ENCODE assay signal across 1 cellular context in the genomic region with DNA sequence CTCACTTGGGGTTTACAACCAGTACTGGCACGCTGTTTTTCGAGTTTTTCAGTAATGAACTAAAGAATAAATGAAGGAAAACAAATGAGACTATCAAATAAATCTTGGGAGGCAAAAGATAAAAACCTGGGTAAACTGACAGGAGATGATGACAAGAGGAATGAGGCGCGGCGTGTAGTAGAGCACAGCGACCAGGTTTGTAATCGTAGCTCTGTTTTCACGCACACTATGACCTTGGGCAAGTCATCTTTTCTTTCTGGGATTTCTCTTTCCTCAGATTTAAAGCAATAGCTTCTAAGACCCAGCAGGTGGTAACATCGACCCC.
TF ChIP-seq lines count a peak whose summit lies in the region.

No MANE protein-coding gene starts in this region.

TF ChIP-seq in SK-N-SH treated with all-trans-retinoic acid at 6 μM for 48 hours, 23 proteins besides CTCF, POLR2A, EP300 and RAD21 (continued from another document):
- TF ChIP-seq, protein P1, sequence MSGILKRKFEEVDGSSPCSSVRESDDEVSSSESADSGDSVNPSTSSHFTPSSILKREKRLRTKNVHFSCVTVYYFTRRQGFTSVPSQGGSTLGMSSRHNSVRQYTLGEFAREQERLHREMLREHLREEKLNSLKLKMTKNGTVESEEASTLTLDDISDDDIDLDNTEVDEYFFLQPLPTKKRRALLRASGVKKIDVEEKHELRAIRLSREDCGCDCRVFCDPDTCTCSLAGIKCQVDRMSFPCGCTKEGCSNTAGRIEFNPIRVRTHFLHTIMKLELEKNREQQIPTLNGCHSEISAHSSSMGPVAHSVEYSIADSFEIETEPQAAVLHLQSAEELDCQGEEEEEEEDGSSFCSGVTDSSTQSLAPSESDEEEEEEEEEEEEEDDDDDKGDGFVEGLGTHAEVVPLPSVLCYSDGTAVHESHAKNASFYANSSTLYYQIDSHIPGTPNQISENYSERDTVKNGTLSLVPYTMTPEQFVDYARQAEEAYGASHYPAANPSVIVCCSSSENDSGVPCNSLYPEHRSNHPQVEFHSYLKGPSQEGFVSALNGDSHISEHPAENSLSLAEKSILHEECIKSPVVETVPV (CRISPR knock-in tag; IDR thresholded peaks at IDR 0.05): no peak
- TF ChIP-seq TCF4 (CRISPR knock-in tag; IDR thresholded peaks at IDR 0.05; ENCODE audit: borderline replicate concordance): no peak
- TF ChIP-seq RARB (CRISPR knock-in tag; IDR thresholded peaks at IDR 0.05): no peak
- TF ChIP-seq ZNF70 (CRISPR knock-in tag; IDR thresholded peaks at IDR 0.05): no peak
- TF ChIP-seq, protein P2, sequence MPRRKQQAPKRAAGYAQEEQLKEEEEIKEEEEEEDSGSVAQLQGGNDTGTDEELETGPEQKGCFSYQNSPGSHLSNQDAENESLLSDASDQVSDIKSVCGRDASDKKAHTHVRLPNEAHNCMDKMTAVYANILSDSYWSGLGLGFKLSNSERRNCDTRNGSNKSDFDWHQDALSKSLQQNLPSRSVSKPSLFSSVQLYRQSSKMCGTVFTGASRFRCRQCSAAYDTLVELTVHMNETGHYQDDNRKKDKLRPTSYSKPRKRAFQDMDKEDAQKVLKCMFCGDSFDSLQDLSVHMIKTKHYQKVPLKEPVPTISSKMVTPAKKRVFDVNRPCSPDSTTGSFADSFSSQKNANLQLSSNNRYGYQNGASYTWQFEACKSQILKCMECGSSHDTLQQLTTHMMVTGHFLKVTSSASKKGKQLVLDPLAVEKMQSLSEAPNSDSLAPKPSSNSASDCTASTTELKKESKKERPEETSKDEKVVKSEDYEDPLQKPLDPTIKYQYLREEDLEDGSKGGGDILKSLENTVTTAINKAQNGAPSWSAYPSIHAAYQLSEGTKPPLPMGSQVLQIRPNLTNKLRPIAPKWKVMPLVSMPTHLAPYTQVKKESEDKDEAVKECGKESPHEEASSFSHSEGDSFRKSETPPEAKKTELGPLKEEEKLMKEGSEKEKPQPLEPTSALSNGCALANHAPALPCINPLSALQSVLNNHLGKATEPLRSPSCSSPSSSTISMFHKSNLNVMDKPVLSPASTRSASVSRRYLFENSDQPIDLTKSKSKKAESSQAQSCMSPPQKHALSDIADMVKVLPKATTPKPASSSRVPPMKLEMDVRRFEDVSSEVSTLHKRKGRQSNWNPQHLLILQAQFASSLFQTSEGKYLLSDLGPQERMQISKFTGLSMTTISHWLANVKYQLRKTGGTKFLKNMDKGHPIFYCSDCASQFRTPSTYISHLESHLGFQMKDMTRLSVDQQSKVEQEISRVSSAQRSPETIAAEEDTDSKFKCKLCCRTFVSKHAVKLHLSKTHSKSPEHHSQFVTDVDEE (CRISPR knock-in tag; IDR thresholded peaks at IDR 0.05): no peak
- no peak for TF ChIP-seq OSR1 (CRISPR knock-in tag; IDR thresholded peaks at IDR 0.05)
- TF ChIP-seq SNAI2 (CRISPR knock-in tag; IDR thresholded peaks at IDR 0.05): no peak
- TF ChIP-seq, protein P3, sequence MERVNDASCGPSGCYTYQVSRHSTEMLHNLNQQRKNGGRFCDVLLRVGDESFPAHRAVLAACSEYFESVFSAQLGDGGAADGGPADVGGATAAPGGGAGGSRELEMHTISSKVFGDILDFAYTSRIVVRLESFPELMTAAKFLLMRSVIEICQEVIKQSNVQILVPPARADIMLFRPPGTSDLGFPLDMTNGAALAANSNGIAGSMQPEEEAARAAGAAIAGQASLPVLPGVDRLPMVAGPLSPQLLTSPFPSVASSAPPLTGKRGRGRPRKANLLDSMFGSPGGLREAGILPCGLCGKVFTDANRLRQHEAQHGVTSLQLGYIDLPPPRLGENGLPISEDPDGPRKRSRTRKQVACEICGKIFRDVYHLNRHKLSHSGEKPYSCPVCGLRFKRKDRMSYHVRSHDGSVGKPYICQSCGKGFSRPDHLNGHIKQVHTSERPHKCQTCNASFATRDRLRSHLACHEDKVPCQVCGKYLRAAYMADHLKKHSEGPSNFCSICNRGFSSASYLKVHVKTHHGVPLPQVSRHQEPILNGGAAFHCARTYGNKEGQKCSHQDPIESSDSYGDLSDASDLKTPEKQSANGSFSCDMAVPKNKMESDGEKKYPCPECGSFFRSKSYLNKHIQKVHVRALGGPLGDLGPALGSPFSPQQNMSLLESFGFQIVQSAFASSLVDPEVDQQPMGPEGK (CRISPR knock-in tag; IDR thresholded peaks at IDR 0.05; ENCODE audit: borderline replicate concordance): no peak
- TF ChIP-seq, protein P4, sequence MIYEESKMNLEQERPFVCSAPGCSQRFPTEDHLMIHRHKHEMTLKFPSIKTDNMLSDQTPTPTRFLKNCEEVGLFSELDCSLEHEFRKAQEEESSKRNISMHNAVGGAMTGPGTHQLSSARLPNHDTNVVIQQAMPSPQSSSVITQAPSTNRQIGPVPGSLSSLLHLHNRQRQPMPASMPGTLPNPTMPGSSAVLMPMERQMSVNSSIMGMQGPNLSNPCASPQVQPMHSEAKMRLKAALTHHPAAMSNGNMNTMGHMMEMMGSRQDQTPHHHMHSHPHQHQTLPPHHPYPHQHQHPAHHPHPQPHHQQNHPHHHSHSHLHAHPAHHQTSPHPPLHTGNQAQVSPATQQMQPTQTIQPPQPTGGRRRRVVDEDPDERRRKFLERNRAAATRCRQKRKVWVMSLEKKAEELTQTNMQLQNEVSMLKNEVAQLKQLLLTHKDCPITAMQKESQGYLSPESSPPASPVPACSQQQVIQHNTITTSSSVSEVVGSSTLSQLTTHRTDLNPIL (CRISPR knock-in tag; IDR thresholded peaks at IDR 0.05; ENCODE audit: low read depth): no peak
- TF ChIP-seq ZFP3 (CRISPR knock-in tag; IDR thresholded peaks at IDR 0.05): no peak
- no peak for TF ChIP-seq ZFP30 (CRISPR knock-in tag; IDR thresholded peaks at IDR 0.05)
- TF ChIP-seq BACH2 (CRISPR knock-in tag; IDR thresholded peaks at IDR 0.05; ENCODE audit: borderline replicate concordance): no peak
TF ChIP-seq in SK-N-SH treated with all-trans-retinoic acid at 6 μM for 48 hours: peak in this region for 0.
